ENCODE assay signal across 8 cellular contexts in genomic region chr1:90850181-90850924, GRCh38.
A peak's percentile ranks its signal among the peaks of the same experiment; 100 is the strongest.
DNase-seq lines count a peak whose midpoint lies in the region; ATAC-seq and TF ChIP-seq lines count a peak whose summit lies in the region.

No MANE protein-coding gene starts in this region.

- no peaks in the 10 kb centered on the region for H3K36me3 ChIP-seq in mammary epithelial cell (ENCODE audit: insufficient read depth, low read length)
- no peaks in the 10 kb centered on the region for H3K36me3 ChIP-seq in left lung
- H3K36me3 ChIP-seq in thoracic aorta = no peaks in the 10 kb centered on the region

- H4K20me1 ChIP-seq in mammary epithelial cell (ENCODE audit: insufficient read depth, low read length) = no peaks in the 10 kb centered on the region

- no peak overlapping the region for H3K9ac ChIP-seq in mammary epithelial cell (ENCODE audit: insufficient read depth, low read length)

- peaks cover 9% of the 10 kb centered on the region for H3K4me1 Mint-ChIP-seq in activated CD8-positive, alpha-beta memory T cell treated with anti-CD3 and anti-CD28 coated beads, Interleukin-2, amount 10 ng/mL, durations not matched to agents 7 days and 5 days

- H3K4me1 ChIP-seq in mammary epithelial cell (ENCODE audit: insufficient read depth, low read length) (peaks cover 9% of the 10 kb centered on the region), left lung (peaks cover 0 to 13% of the 10 kb centered on the region in 2 donors), thoracic aorta (ENCODE audit: control insufficient read depth in 1 of 2, low read depth in 2 of 2) (peaks cover 6 to 14% of the 10 kb centered on the region in 2 donors)

- peaks cover 10% of the 10 kb centered on the region for H3K27me3 ChIP-seq in mammary epithelial cell (ENCODE audit: insufficient read depth, low read length)
- H3K27me3 ChIP-seq in left lung = peaks cover 0 to 41% of the 10 kb centered on the region in 2 donors
- H3K27me3 ChIP-seq in thoracic aorta (replicated peaks; ENCODE audit: insufficient read depth) = no peaks in the 10 kb centered on the region

- intact Hi-C loops in mammary epithelial cell (cut with micrococcal nuclease) = loop anchor here (2.0 kb wide), 1 partner anchor 130 kb away; no protein-coding TSS in a partner anchor
- intact Hi-C loops in left lung (cut with DNase I) = no loop called here

- no peak for TF ChIP-seq CTCF in mammary epithelial cell (conservative IDR thresholded peaks at IDR 0.05 in 1 of 2, IDR thresholded peaks at IDR 0.05 in 1 of 2; ENCODE audit: extremely low read depth in 1 of 2, insufficient read depth in 1 of 2, low read depth in 1 of 2, low read length in 2 of 2)
- no peak for TF ChIP-seq CTCF in left lung (IDR thresholded peaks at IDR 0.05)
- no peak for TF ChIP-seq CTCF in thoracic aorta (IDR thresholded peaks at IDR 0.05)

- no peaks in the 10 kb centered on the region for H3K79me2 ChIP-seq in mammary epithelial cell (ENCODE audit: insufficient read depth, low read length)

- 24% methylated on average over 20 of the region's 22 CpGs for WGBS in mammary epithelial cell (ENCODE audit: low coverage, missing lambda C conversion rate)

- dilution Hi-C loops in mammary epithelial cell (cut with HindIII; ENCODE audit: low sequenced_read_pairs) = no loop called here

- no TSS peak for BruUV-seq in mammary epithelial cell (replicated peaks; lab: Mats Ljungman, UMichigan)

- CTCF ChIA-PET in activated CD8-positive, alpha-beta memory T cell treated with anti-CD3 and anti-CD28 coated beads, Interleukin-2, amount 10 ng/mL, durations not matched to agents 7 days and 5 days (lab: Charles Lee) = interaction anchor here (1.2 kb wide), 2 partner anchors 129 to 315 kb away, joined by 5 to 6 read pairs; no protein-coding TSS in a partner anchor
- CTCF ChIA-PET in mammary epithelial cell (lab: Charles Lee; ENCODE audit: low non-redundant PET) = no interaction called here

- H3K4me3 ChIP-seq in mammary epithelial cell (replicated peaks in 1 of 3; ENCODE audit: insufficient read depth in 1 of 3, low read depth in 2 of 3, low read length in 3 of 3) (peak overlapping the region; percentile 46 to 78 (median 77)), left lung (peak overlapping the region; percentile 72 to 73), thoracic aorta (peak overlapping the region; percentile 81)

- in situ Hi-C loops in mammary epithelial cell (cut with MboI; ENCODE audit: low sequenced_read_pairs in 2 of 2) = no loop called here

- H3K4me3 Mint-ChIP-seq in activated CD8-positive, alpha-beta memory T cell treated with anti-CD3 and anti-CD28 coated beads, Interleukin-2, amount 10 ng/mL, durations not matched to agents 7 days and 5 days = peak overlapping the region; percentile 66

- H3K27ac ChIP-seq in mammary epithelial cell (ENCODE audit: insufficient read depth, low read depth, low read length) (no peak overlapping the region), left lung (no peak overlapping the region), thoracic aorta (no peak overlapping the region)

- no peaks in the 10 kb centered on the region for H3K9me3 ChIP-seq in mammary epithelial cell (replicated peaks; ENCODE audit: insufficient read depth, low read length)
- no peaks in the 10 kb centered on the region for H3K9me3 ChIP-seq in left lung
- H3K9me3 ChIP-seq in thoracic aorta = no peaks in the 10 kb centered on the region

- ATAC-seq in activated CD8-positive, alpha-beta memory T cell treated with anti-CD3 and anti-CD28 coated beads, Interleukin-2, amount 10 ng/mL, durations not matched to agents 7 days and 5 days = no peak
- ATAC-seq in left lung = peak; percentile 29
- no peak for ATAC-seq in thoracic aorta (ENCODE audit: insufficient number of reproducible peaks, low FRiP score, low read depth)
- no peak for ATAC-seq in GM19467 (IDR thresholded peaks at IDR 0.05; ENCODE audit: unreplicated experiment)

- H3K36me3 Mint-ChIP-seq in activated CD8-positive, alpha-beta memory T cell treated with anti-CD3 and anti-CD28 coated beads, Interleukin-2, amount 10 ng/mL, durations not matched to agents 7 days and 5 days = no peaks in the 10 kb centered on the region

- peaks cover 61% of the 10 kb centered on the region for H3K27me3 Mint-ChIP-seq in activated CD8-positive, alpha-beta memory T cell treated with anti-CD3 and anti-CD28 coated beads, Interleukin-2, amount 10 ng/mL, durations not matched to agents 7 days and 5 days

- peak overlapping the region; percentile 100 for H3K4me2 ChIP-seq in mammary epithelial cell (ENCODE audit: insufficient read depth, low read depth, low read length)

- H3K27ac Mint-ChIP-seq in activated CD8-positive, alpha-beta memory T cell treated with anti-CD3 and anti-CD28 coated beads, Interleukin-2, amount 10 ng/mL, durations not matched to agents 7 days and 5 days = no peak overlapping the region

- DNase-seq in activated CD8-positive, alpha-beta memory T cell treated with anti-CD3 and anti-CD28 coated beads, Interleukin-2, amount 10 ng/mL, durations not matched to agents 7 days and 5 days = peak; percentile 42
- no peak for DNase-seq in activated CD8-positive, alpha-beta memory T cell treated with anti-CD3 and anti-CD28 coated beads, Interleukin-2, amount 50 U/mL, for 48 hours
- DNase-seq in NCI-H1694 treated with DMSO at 0.1 percent for 48 hours (lab: John Stamatoyannopoulos, UW) (peak; percentile 23), mammary epithelial cell (no peak), left lung (peak in 1 of 2 donors; percentile 37), thoracic aorta (ENCODE audit: low spot score) (no peak), T1000 (lab: John Stamatoyannopoulos, UW) (no peak)

- H3K9me3 Mint-ChIP-seq in activated CD8-positive, alpha-beta memory T cell treated with anti-CD3 and anti-CD28 coated beads, Interleukin-2, amount 10 ng/mL, durations not matched to agents 7 days and 5 days (ENCODE audit: low read depth) = no peaks in the 10 kb centered on the region

- H2AFZ ChIP-seq in mammary epithelial cell (ENCODE audit: low read depth, low read length) = peak overlapping the region; percentile 100

Comparison
In these comparisons a context has a peak if more than half of its experiments do, and no peak if none do; other contexts are left out.
1. DNase-seq: peak in activated CD8-positive, alpha-beta memory T cell treated with anti-CD3 and anti-CD28 coated beads, Interleukin-2, amount 10 ng/mL, durations not matched to agents 7 days and 5 days (single experiment) and NCI-H1694 treated with DMSO at 0.1 percent for 48 hours (single experiment); none in activated CD8-positive, alpha-beta memory T cell treated with anti-CD3 and anti-CD28 coated beads, Interleukin-2, amount 50 U/mL, for 48 hours (single experiment), mammary epithelial cell (single experiment), thoracic aorta (single experiment) and T1000 (single experiment).
2. Peak in every context shown above with its lines, with median percentiles within 50 percentile points of each other: H3K4me3 ChIP-seq.